ENCODE assay signal across 10 cellular contexts in genomic region chr20:2314759-2315439, GRCh38. TPM values are rescaled to one million over a fixed set of nuclear protein-coding genes. Genes with fewer than 3 reads are reported as not detected.
DNase-seq lines count a peak whose midpoint lies in the region; ATAC-seq and TF ChIP-seq lines count a peak whose summit lies in the region.
"Had no signal": no experiment of that assay in that cellular context is flagged by ENCODE, and none has a peak within 500 bp of the region (broad histone marks: within the 10 kb centered on the region; RNA-seq: fewer than 3 reads in every experiment).

No MANE protein-coding gene starts in this region.

- H3K27ac Mint-ChIP-seq in type B pancreatic cell = no peak overlapping the region
- H3K27ac Mint-ChIP-seq: activated CD4-positive, alpha-beta T cell treated with anti-CD3 and anti-CD28 coated beads for 36 hours had no signal

- ATAC-seq in GM19328 (IDR thresholded peaks at IDR 0.05; ENCODE audit: unreplicated experiment) = no peak
- ATAC-seq: activated CD4-positive, alpha-beta T cell treated with anti-CD3 and anti-CD28 coated beads for 36 hours had no signal

- DNase-seq in AG08395 (ENCODE audit: low spot score) = peak; percentile 96
- peak; percentile 87 for DNase-seq in HS-5 (ENCODE audit: low read depth)
- DNase-seq in SK-N-DZ (ENCODE audit: low spot score) = peak; percentile 56
- DNase-seq in iPS-NIHi7 (ENCODE audit: extremely low spot score) = peak; percentile 30
- no peak for DNase-seq in GM19240 (ENCODE audit: insufficient read length, low spot score)
- no peak for DNase-seq in type B pancreatic cell (ENCODE audit: extremely low spot score, unreplicated experiment)
- DNase-seq in NCI-H524 (lab: John Stamatoyannopoulos, UW) = no peak
- DNase-seq: activated CD4-positive, alpha-beta T cell treated with anti-CD3 and anti-CD28 coated beads for 36 hours had no signal

- H3K4me1 Mint-ChIP-seq in type B pancreatic cell (ENCODE audit: unreplicated experiment) = no peaks in the 10 kb centered on the region
- H3K4me1 Mint-ChIP-seq: activated CD4-positive, alpha-beta T cell treated with anti-CD3 and anti-CD28 coated beads for 36 hours had no signal

- no peaks in the 10 kb centered on the region for H3K27me3 Mint-ChIP-seq in type B pancreatic cell

- TF ChIP-seq CTCF in type B pancreatic cell (conservative IDR thresholded peaks at IDR 0.05) = no peak

- no peaks in the 10 kb centered on the region for H3K36me3 Mint-ChIP-seq in type B pancreatic cell

- H3K4me3 Mint-ChIP-seq in type B pancreatic cell = no peak overlapping the region
- H3K4me3 Mint-ChIP-seq: activated CD4-positive, alpha-beta T cell treated with anti-CD3 and anti-CD28 coated beads for 36 hours had no signal

- H3K9me3 Mint-ChIP-seq in type B pancreatic cell = no peaks in the 10 kb centered on the region

RNA-seq across cellular contexts. Expression of gene TGM3, which starts 19.1 kb away (rescaled TPM):
- polyA plus RNA-seq in SK-N-DZ (2014; cell fraction: cytosol; rRNA removed) = not detected in 2 replicates
- polyA plus RNA-seq in SK-N-DZ (2014; cell fraction: nucleus; rRNA removed) = not detected in 2 replicates
- total RNA-seq in type B pancreatic cell (ENCODE audit: low replicate concordance) = 1.4 and 1.5 TPM in 2 replicates
- total RNA-seq: activated CD4-positive, alpha-beta T cell treated with anti-CD3 and anti-CD28 coated beads for 36 hours; epithelial cell of proximal tubule had no signal

Comparison
In these comparisons a context has a peak if more than half of its experiments do, and no peak if none do; other contexts are left out.
1. DNase-seq: peak in AG08395 (single experiment), HS-5 (single experiment), SK-N-DZ (single experiment) and iPS-NIHi7 (single experiment); none in GM19240 (single experiment), type B pancreatic cell (single experiment) and NCI-H524 (0 of 2).